Comparison of ENCODE assay signal across 8 cellular contexts in genomic region chr14:92704036-92704804, GRCh38. TPM values are rescaled to one million over a fixed set of nuclear protein-coding genes. Genes with fewer than 3 reads are reported as not detected.
DNase-seq lines count a peak whose midpoint lies in the region; ATAC-seq and TF ChIP-seq lines count a peak whose summit lies in the region.

No MANE protein-coding gene starts in this region.

- no peak overlapping the region for H3K23ac ChIP-seq in mesenchymal stem cell (ENCODE audit: low read length in 2 of 2)

- H2AK5ac ChIP-seq in mesenchymal stem cell (ENCODE audit: low read length, severe bottlenecking) = no peak overlapping the region

- TF ChIP-seq CTCF in NB4 (IDR thresholded peaks at IDR 0.05; ENCODE audit: low read depth, low read length) = no peak

- H3K4me2 ChIP-seq in mesenchymal stem cell (ENCODE audit: low read length, poor library complexity, severe bottlenecking) = no peak overlapping the region

- H2AFZ ChIP-seq in mesenchymal stem cell (ENCODE audit: low read depth, low read length) = peak overlapping the region; percentile 31

- H2BK5ac ChIP-seq in mesenchymal stem cell (ENCODE audit: low read depth, low read length, poor library complexity, severe bottlenecking) = no peak overlapping the region

- H3K4ac ChIP-seq in mesenchymal stem cell (ENCODE audit: low read depth in 1 of 2, low read length in 2 of 2) = no peak overlapping the region

- H3K27me3 ChIP-seq in mesenchymal stem cell (ENCODE audit: control insufficient read depth in 1 of 2, insufficient read depth in 1 of 2, low read length in 2 of 2) = no peaks in the 10 kb centered on the region

- no peak overlapping the region for H2BK120ac ChIP-seq in mesenchymal stem cell (ENCODE audit: low read depth, low read length)

- H3K36me3 ChIP-seq in mesenchymal stem cell (ENCODE audit: control insufficient read depth in 1 of 2, insufficient read depth in 2 of 2, low read depth in 1 of 2, low read length in 2 of 2) = peaks cover 20 to 27% of the 10 kb centered on the region in 2 experiments

- H3K4me1 ChIP-seq in mesenchymal stem cell (ENCODE audit: control insufficient read depth, insufficient read depth, low read depth, low read length) = peaks cover 2% of the 10 kb centered on the region

- H4K91ac ChIP-seq in mesenchymal stem cell (ENCODE audit: low read length) = no peak overlapping the region

- ATAC-seq in GM18520 (IDR thresholded peaks at IDR 0.05; ENCODE audit: unreplicated experiment) = peak; percentile 96
- ATAC-seq in HG02623 (IDR thresholded peaks at IDR 0.05; ENCODE audit: unreplicated experiment) = peak; percentile 86

- no peak for TF ChIP-seq POLR2A in NB4 (IDR thresholded peaks at IDR 0.05; ENCODE audit: extremely low read depth, insufficient read length)

- H3K14ac ChIP-seq in mesenchymal stem cell (ENCODE audit: low read length in 2 of 2) = no peak overlapping the region

- no peak overlapping the region for H3K9ac ChIP-seq in mesenchymal stem cell (ENCODE audit: low read length)

- DNase-seq in NB4 (ENCODE audit: low read depth) (peak; percentile 66), mesenchymal stem cell (no peak), middle frontal gyrus (ENCODE audit: extremely low spot score, low spot score) (no peak), HPDE6-E6E7 (ENCODE audit: extremely low spot score) (no peak), NCI-H1092 (lab: John Stamatoyannopoulos, UW) (no peak)
- DNase-seq in activated naive CD4-positive, alpha-beta T cell treated with Interleukin-2 at 50 U/mL for 16 hours = no peak

- H3K27ac ChIP-seq in mesenchymal stem cell (ENCODE audit: low read length, poor library complexity, severe bottlenecking) = no peak overlapping the region

- H2BK15ac ChIP-seq in mesenchymal stem cell (ENCODE audit: low read depth, poor library complexity, severe bottlenecking) = no peak overlapping the region

- H3K18ac ChIP-seq in mesenchymal stem cell (ENCODE audit: low read depth in 1 of 2, low read length in 2 of 2) = no peak overlapping the region

- H3K79me1 ChIP-seq in mesenchymal stem cell (replicated peaks; ENCODE audit: low read length, poor library complexity, severe bottlenecking) = no peaks in the 10 kb centered on the region

- no peaks in the 10 kb centered on the region for H3K9me3 ChIP-seq in mesenchymal stem cell (ENCODE audit: control insufficient read depth, low read length)

- H3K4me3 ChIP-seq in NB4 (ENCODE audit: low read depth, low read length) (no peak overlapping the region), mesenchymal stem cell (ENCODE audit: insufficient read depth in 1 of 2, low read depth in 1 of 2, low read length in 2 of 2) (no peak overlapping the region)

- H2BK12ac ChIP-seq in mesenchymal stem cell (ENCODE audit: low read length in 2 of 2) = no peak overlapping the region

- H4K8ac ChIP-seq in mesenchymal stem cell (ENCODE audit: low read length) = no peak overlapping the region

- 90% methylated on average over 23 of the region's 23 CpGs for WGBS in mesenchymal stem cell

RNA-seq across cellular contexts. Expression of gene LGMN, which starts 44.2 kb away (rescaled TPM):
- polyA plus RNA-seq in mesenchymal stem cell (2013, experiment 1 of 2) = 83.7 TPM
- polyA plus RNA-seq in mesenchymal stem cell (2013, experiment 2 of 2) = 86.4 TPM
